In genomic region chr7:74525881-74526280, GRCh38 we compare ENCODE assay signal across 13 cellular contexts.
DNase-seq lines count a peak whose midpoint lies in the region; ATAC-seq and FAIRE-seq lines count a peak whose summit lies in the region.
"Had no signal": no experiment of that assay in that cellular context is flagged by ENCODE, and none has a peak within 500 bp of the region (broad histone marks: within the 10 kb centered on the region; RNA-seq: fewer than 3 reads in every experiment).

No MANE protein-coding gene starts in this region.

- H3K27me3 ChIP-seq in mucosa of rectum (ENCODE audit: control insufficient read depth in 2 of 2, insufficient read depth in 2 of 2, low read length in 2 of 2): no peaks in the 10 kb centered on the region
- no peaks in the 10 kb centered on the region for H3K27me3 ChIP-seq in HAP-1 (ENCODE audit: low read depth)
- H3K27me3 ChIP-seq: dorsolateral prefrontal cortex, heart right ventricle had no signal

- H3K4me1 ChIP-seq in mucosa of rectum (ENCODE audit: control insufficient read depth in 2 of 2, insufficient read depth in 2 of 2, low read length in 2 of 2): peaks cover 18 to 29% of the 10 kb centered on the region in 2 donors
- no peaks in the 10 kb centered on the region for H3K4me1 ChIP-seq in HAP-1
- H3K4me1 ChIP-seq: heart right ventricle had no signal

- in situ Hi-C loops in T47D (cut with HindIII; ENCODE audit: low pct_unique_long_range_greater_than_20kb, low sequenced_read_pairs): no loop called here
- in situ Hi-C loops in HAP-1 (cut with MboI; ENCODE audit: low sequenced_read_pairs): no loop called here

- H3K36me3 ChIP-seq in mucosa of rectum (ENCODE audit: control insufficient read depth in 2 of 2, insufficient read depth in 2 of 2, low read length in 2 of 2) (peaks cover 0 to 11% of the 10 kb centered on the region in 2 donors), HAP-1 (replicated peaks) (peaks cover 41% of the 10 kb centered on the region)

- H3K27ac ChIP-seq in mucosa of rectum (ENCODE audit: low read depth in 2 of 2, low read length in 2 of 2): peak overlapping the region; percentile 81 to 91
- H3K27ac ChIP-seq: dorsolateral prefrontal cortex, heart right ventricle had no signal

- FAIRE-seq in HTR-8/SVneo (lab: Jason Lieb, UNC): no peak

- H3K9ac ChIP-seq in mucosa of rectum (ENCODE audit: low read depth in 1 of 2, low read length in 2 of 2): peak overlapping the region; percentile 52 to 78

- no peak overlapping the region for H3K4me3 ChIP-seq in mucosa of rectum (ENCODE audit: low read length in 2 of 2)
- no peak overlapping the region for H3K4me3 ChIP-seq in HAP-1
- H3K4me3 ChIP-seq: dorsolateral prefrontal cortex, heart right ventricle had no signal

- no peaks in the 10 kb centered on the region for H3K9me3 ChIP-seq in mucosa of rectum (ENCODE audit: control insufficient read depth in 2 of 2, low read length in 2 of 2)
- H3K9me3 ChIP-seq in HAP-1: no peaks in the 10 kb centered on the region

- no peak for ATAC-seq in HG03378 (IDR thresholded peaks at IDR 0.05; ENCODE audit: unreplicated experiment)

- DNase-seq in DMS53 treated with DMSO at 0.1 percent for 48 hours (lab: John Stamatoyannopoulos, UW; ENCODE audit: unreplicated experiment) (peak; percentile 98), NCI-H2107 (lab: John Stamatoyannopoulos, UW) (peak; percentile 94), T47D (ENCODE audit: low read depth in 1 of 2, low spot score in 1 of 2) (peak; percentile 53 to 84), HTR-8/SVneo (ENCODE audit: insufficient read length, low spot score) (no peak), HAP-1 (ENCODE audit: low spot score in 2 of 2) (no peak)
- DNase-seq in stimulated activated naive CD4-positive, alpha-beta T cell (lab: John Stamatoyannopoulos, UW): no peak
- DNase-seq: activated CD4-positive, alpha-beta T cell treated with anti-CD3 and anti-CD28 coated beads, Interleukin-2, amount 50 U/mL, for 1 hour; activated naive CD8-positive, alpha-beta T cell treated with anti-CD3 and anti-CD28 coated beads, Interleukin-2, amount 10 ng/mL, durations not matched to agents 7 days and 5 days; dorsolateral prefrontal cortex; heart right ventricle; NCI-H446 treated with DMSO at 0.1 percent for 48 hours had no signal

Comparison
In these comparisons a context has a peak if more than half of its experiments do, and no peak if none do; other contexts are left out.
1. DNase-seq: peak in DMS53 treated with DMSO at 0.1 percent for 48 hours (single experiment), NCI-H2107 (single experiment) and T47D (2 of 2); none in HTR-8/SVneo (single experiment), stimulated activated naive CD4-positive, alpha-beta T cell (0 of 6) and HAP-1 (0 of 2).